Comparison of ENCODE assay signal across 26 cellular contexts in genomic region chr7:128734777-128735342, GRCh38. TPM values are rescaled to one million over a fixed set of nuclear protein-coding genes. Genes with fewer than 3 reads are reported as not detected.
DNase-seq lines count a peak whose midpoint lies in the region; ATAC-seq and TF ChIP-seq lines count a peak whose summit lies in the region.
"Had no signal": no experiment of that assay in that cellular context is flagged by ENCODE, and none has a peak within 500 bp of the region (broad histone marks: within the 10 kb centered on the region; RNA-seq: fewer than 3 reads in every experiment).

No MANE protein-coding gene starts in this region.

- H3K4me1 Mint-ChIP-seq in IgD-negative memory B cell (peaks cover 15 to 27% (median 20%) of the 10 kb centered on the region in 3 donors), memory B cell (peaks cover 14% of the 10 kb centered on the region)

- no peaks in the 10 kb centered on the region for H3K36me3 ChIP-seq in BLaER1 treated with 17β-estradiol and CSF1 and Interleukin-3, amounts not matched to agents 10 nM and 100 nM
- H3K36me3 ChIP-seq: heart left ventricle had no signal

- H3K4me3 Mint-ChIP-seq in IgD-negative memory B cell = peak overlapping the region in 3 of 4 donors; percentile 14 to 62 (median 45)
- H3K4me3 Mint-ChIP-seq in memory B cell = peak overlapping the region; percentile 43
- H3K4me3 Mint-ChIP-seq: stimulated activated effector memory CD8-positive, alpha-beta T cell treated with anti-CD3 and anti-CD28 coated beads, Interleukin-12 subunit alpha, Interleukin-12 subunit beta, amount 100 ng/mL, for 72 hours; T-cell had no signal

- peak overlapping the region in 8 of 11 experiments; percentile 24 to 61 (median 50); a peak in 13 of 22 replicates for H3K9ac ChIP-seq in BLaER1 treated with 17β-estradiol and CSF1 and Interleukin-3, amounts not matched to agents 10 nM and 100 nM

- H3K27ac Mint-ChIP-seq in IgD-negative memory B cell = peak overlapping the region; percentile 9 to 78 (median 34)
- H3K27ac Mint-ChIP-seq in memory B cell = peak overlapping the region; percentile 65
- H3K27ac Mint-ChIP-seq: stimulated activated effector memory CD8-positive, alpha-beta T cell treated with anti-CD3 and anti-CD28 coated beads, Interleukin-12 subunit alpha, Interleukin-12 subunit beta, amount 100 ng/mL, for 72 hours; T-cell had no signal

- no peak for TF ChIP-seq CTCF in GM13976 (IDR thresholded peaks at IDR 0.05; ENCODE audit: borderline replicate concordance, control extremely low read depth, extremely low read depth, insufficient read depth, missing control alignments)

- H3K9me3 ChIP-seq in BLaER1 treated with 17β-estradiol and CSF1 and Interleukin-3, amounts not matched to agents 10 nM and 100 nM (replicated peaks in 1 of 11) = 0 out of 22 replicates have a peak, but pooled peaks cover 0 to 4% (median 0%) of the 10 kb centered on the region in 11 experiments
- H3K9me3 ChIP-seq: heart left ventricle had no signal

- ATAC-seq in memory B cell (ENCODE audit: low read depth) (peak; percentile 7), GM18861 (IDR thresholded peaks at IDR 0.05; ENCODE audit: unreplicated experiment) (no peak), GM21717 (IDR thresholded peaks at IDR 0.05; ENCODE audit: unreplicated experiment) (no peak)
- ATAC-seq: heart left ventricle; stimulated activated effector memory CD8-positive, alpha-beta T cell treated with anti-CD3 and anti-CD28 coated beads, Interleukin-12 subunit alpha, Interleukin-12 subunit beta, amount 100 ng/mL, for 72 hours; T-cell had no signal

- in situ Hi-C loops in GM13976 (cut with MboI; ENCODE audit: low sequenced_read_pairs, unreplicated experiment) = no loop called here

- H3K27me3 Mint-ChIP-seq in IgD-negative memory B cell = no peaks in the 10 kb centered on the region
- no peaks in the 10 kb centered on the region for H3K27me3 Mint-ChIP-seq in memory B cell

- H3K4me3 ChIP-seq in BLaER1 treated with 17β-estradiol and CSF1 and Interleukin-3, amounts not matched to agents 10 nM and 100 nM = peak overlapping the region in 5 of 10 experiments; percentile 0 to 41 (median 15); a peak in 6 of 20 replicates
- H3K4me3 ChIP-seq: heart left ventricle, PC-9, smooth muscle cell had no signal

- peak overlapping the region; percentile 31 to 85 (median 77); a peak in 21 of 22 replicates for H3K27ac ChIP-seq in BLaER1 treated with 17β-estradiol and CSF1 and Interleukin-3, amounts not matched to agents 10 nM and 100 nM
- H3K27ac ChIP-seq: epithelial cell of prostate, PC-9 had no signal

- peaks cover 0 to 6% (median 1%) of the 10 kb centered on the region in 11 experiments; a peak in 11 of 22 replicates for H4K20me1 ChIP-seq in BLaER1 treated with 17β-estradiol and CSF1 and Interleukin-3, amounts not matched to agents 10 nM and 100 nM

- no peaks in the 10 kb centered on the region for H3K27me3 ChIP-seq in BLaER1 treated with 17β-estradiol and CSF1 and Interleukin-3, amounts not matched to agents 10 nM and 100 nM
- H3K27me3 ChIP-seq: heart left ventricle had no signal

- peak overlapping the region; percentile 72 to 93 (median 83) for H3K4me2 ChIP-seq in BLaER1 treated with 17β-estradiol and CSF1 and Interleukin-3, amounts not matched to agents 10 nM and 100 nM
- H3K4me2 ChIP-seq: PC-9, smooth muscle cell had no signal

- H3K36me3 Mint-ChIP-seq in IgD-negative memory B cell (no peaks in the 10 kb centered on the region), memory B cell (no peaks in the 10 kb centered on the region)
- H3K36me3 Mint-ChIP-seq: T-cell had no signal

- DNase-seq in memory B cell (ENCODE audit: low spot score in 2 of 2) (no peak), GM13976 (ENCODE audit: low spot score) (no peak), inferior parietal cortex (ENCODE audit: extremely low spot score) (no peak)
- DNase-seq: activated CD4-positive, alpha-beta T cell treated with anti-CD3 and anti-CD28 coated beads for 48 hours; activated naive CD4-positive, alpha-beta T cell; activated T-cell treated with anti-CD3 and anti-CD28 coated beads, Interleukin-2, amount 50 U/mL, for 48 hours; C1 segment of cervical spinal cord; effector CD4-positive, alpha-beta T cell; heart left ventricle; NCI-H1092; NCI-H2029; NCI-H345; NCI-H748 treated with DMSO at 0.1 percent for 48 hours; occipital lobe; PC-9; SHP77 treated with DMSO at 0.1 percent for 48 hours; stimulated activated CD4-positive, alpha-beta T cell treated with anti-CD3 and anti-CD28 coated beads, Interleukin-2, amount 100 ng/mL, for 24 hours; T-cell had no signal

- H3K4me1 ChIP-seq in BLaER1 treated with 17β-estradiol and CSF1 and Interleukin-3, amounts not matched to agents 10 nM and 100 nM = peaks cover 43 to 65% (median 59%) of the 10 kb centered on the region in 10 experiments

- H3K9me3 Mint-ChIP-seq in IgD-negative memory B cell (no peaks in the 10 kb centered on the region), memory B cell (peaks cover 2% of the 10 kb centered on the region)
- H3K9me3 Mint-ChIP-seq: stimulated activated effector memory CD8-positive, alpha-beta T cell treated with anti-CD3 and anti-CD28 coated beads, Interleukin-12 subunit alpha, Interleukin-12 subunit beta, amount 100 ng/mL, for 72 hours; T-cell had no signal

- peak; percentile 43; the same call in 1 of the 2 replicates for TF ChIP-seq POLR2A in Raji (IDR thresholded peaks at IDR 0.05; ENCODE audit: insufficient read depth, low read depth, low read length)

RNA-seq across cellular contexts. Expression of gene CALU, which starts 4.3 kb away (rescaled TPM):
- 20.8 TPM for polyA plus RNA-seq in IgD-negative memory B cell

RNA-seq across cellular contexts. Expression of gene OPN1SW, which starts 40.7 kb away (rescaled TPM):
- polyA plus RNA-seq in IgD-negative memory B cell = not detected
- polyA plus RNA-seq: heart left ventricle had no signal

RNA-seq across cellular contexts. Expression of gene CCDC136, which starts 56.9 kb away (rescaled TPM):
- 0.85 TPM for polyA plus RNA-seq in IgD-negative memory B cell
